Comparison of ENCODE assay signal across 9 cellular contexts in genomic region chr6:40038626-40039025, GRCh38.
"Had no signal": no experiment of that assay in that cellular context is flagged by ENCODE, and none has a peak within 500 bp of the region (broad histone marks: within the 10 kb centered on the region; RNA-seq: fewer than 3 reads in every experiment).

No MANE protein-coding gene starts in this region.

- DNase-seq: GM23248, H7, HFFc6, IMR-90, KG1 had no signal

- H2AFZ ChIP-seq: GM23248 had no signal

- FAIRE-seq: HTR-8/SVneo, K562 had no signal

- H3K9me3 ChIP-seq: HAP-1 had no signal

- ATAC-seq: HCT116, K562 had no signal

- H3K27ac ChIP-seq: GM23248 had no signal

- H3K4me1 ChIP-seq: HAP-1 had no signal

- H3K36me3 ChIP-seq: HAP-1 had no signal

- H3K4me3 ChIP-seq: GM23248, HAP-1, K562 had no signal

- H3K9ac ChIP-seq: GM23248 had no signal
